ENCODE assay signal across 13 cellular contexts in genomic region chr2:173948827-173949226, GRCh38.
"Had no signal": no experiment of that assay in that cellular context is flagged by ENCODE, and none has a peak within 500 bp of the region (broad histone marks: within the 10 kb centered on the region; RNA-seq: fewer than 3 reads in every experiment).

No MANE protein-coding gene starts in this region.

- H3K9me3 Mint-ChIP-seq: activated CD4-positive, alpha-beta memory T cell treated with anti-CD3 and anti-CD28 coated beads, Interleukin-2, amount 10 ng/mL, durations not matched to agents 7 days and 5 days; immature natural killer cell; stimulated activated naive CD8-positive, alpha-beta T cell treated with anti-CD3 and anti-CD28 coated beads, Interleukin-15, amount 100 ng/mL, for 72 hours had no signal

- H3K9me3 ChIP-seq: ascending aorta, breast epithelium, upper lobe of left lung had no signal

- H3K27me3 ChIP-seq: ascending aorta, breast epithelium, upper lobe of left lung had no signal

- H3K36me3 ChIP-seq: breast epithelium had no signal

- H3K4me3 ChIP-seq: ascending aorta, breast epithelium, upper lobe of left lung had no signal

- H3K27ac Mint-ChIP-seq: activated CD4-positive, alpha-beta memory T cell treated with anti-CD3 and anti-CD28 coated beads, Interleukin-2, amount 10 ng/mL, durations not matched to agents 7 days and 5 days; stimulated activated naive CD8-positive, alpha-beta T cell treated with anti-CD3 and anti-CD28 coated beads, Interleukin-15, amount 100 ng/mL, for 72 hours had no signal

- DNase-seq: activated CD4-positive, alpha-beta memory T cell treated with anti-CD3 and anti-CD28 coated beads, Interleukin-2, amount 10 ng/mL, durations not matched to agents 7 days and 5 days; activated CD4-positive, alpha-beta T cell treated with anti-CD3 and anti-CD28 coated beads for 4 hours; activated CD8-positive, alpha-beta memory T cell treated with anti-CD3 and anti-CD28 coated beads, Interleukin-2, amount 50 U/mL, for 4 hours; dermis blood vessel endothelial cell; head of caudate nucleus; immature natural killer cell; mesendoderm; stimulated activated CD4-positive, alpha-beta T cell treated with anti-CD3 and anti-CD28 coated beads, Interleukin-1b, Interleukin-23, amount 100 ng/mL, for 48 hours; stimulated activated naive CD8-positive, alpha-beta T cell treated with anti-CD3 and anti-CD28 coated beads, Interleukin-15, amount 100 ng/mL, for 72 hours; upper lobe of left lung had no signal

- H3K4me3 Mint-ChIP-seq: activated CD4-positive, alpha-beta memory T cell treated with anti-CD3 and anti-CD28 coated beads, Interleukin-2, amount 10 ng/mL, durations not matched to agents 7 days and 5 days; stimulated activated naive CD8-positive, alpha-beta T cell treated with anti-CD3 and anti-CD28 coated beads, Interleukin-15, amount 100 ng/mL, for 72 hours had no signal

- H3K27me3 Mint-ChIP-seq: activated CD4-positive, alpha-beta memory T cell treated with anti-CD3 and anti-CD28 coated beads, Interleukin-2, amount 10 ng/mL, durations not matched to agents 7 days and 5 days; stimulated activated naive CD8-positive, alpha-beta T cell treated with anti-CD3 and anti-CD28 coated beads, Interleukin-15, amount 100 ng/mL, for 72 hours had no signal

- H3K27ac ChIP-seq: ascending aorta, epithelial cell of prostate, upper lobe of left lung had no signal

- ATAC-seq: stimulated activated naive CD8-positive, alpha-beta T cell treated with anti-CD3 and anti-CD28 coated beads, Interleukin-15, amount 100 ng/mL, for 72 hours had no signal
